20 cellular contexts compared by ENCODE assay signal in genomic region chr12:62642509-62642908, GRCh38.
"Had no signal": no experiment of that assay in that cellular context is flagged by ENCODE, and none has a peak within 500 bp of the region (broad histone marks: within the 10 kb centered on the region; RNA-seq: fewer than 3 reads in every experiment).

No MANE protein-coding gene starts in this region.

- H3K4me1 ChIP-seq: ascending aorta, gastrocnemius medialis, pancreas, right lobe of liver had no signal

- H3K9me3 Mint-ChIP-seq: activated B cell treated with CpG ODN at 0.5 μM for 24 hours; activated CD8-positive, alpha-beta T cell treated with anti-CD3 and anti-CD28 coated beads for 36 hours; activated naive CD4-positive, alpha-beta T cell treated with anti-CD3 and anti-CD28 coated beads, Interleukin-2, amount 10 ng/mL, durations not matched to agents 7 days and 5 days; activated T-cell treated with anti-CD3 and anti-CD28 coated beads, Interleukin-2, amount 50 U/mL, for 24 hours; central memory CD8-positive, alpha-beta T cell; stimulated activated effector memory CD8-positive, alpha-beta T cell treated with anti-CD3 and anti-CD28 coated beads, Interleukin-12 subunit alpha, Interleukin-12 subunit beta, amount 100 ng/mL, for 72 hours; T-helper 2 cell treated with Interferon-gamma antibody and Interleukin-4, amounts not matched to agents 5 μg/mL and 100 μg/mL, for 36 hours had no signal

- H3K27ac ChIP-seq: ascending aorta, gastrocnemius medialis, heart left ventricle, pancreas, right lobe of liver had no signal

- H3K27ac Mint-ChIP-seq: activated B cell treated with CpG ODN at 0.5 μM for 24 hours; activated naive CD4-positive, alpha-beta T cell treated with anti-CD3 and anti-CD28 coated beads, Interleukin-2, amount 10 ng/mL, durations not matched to agents 7 days and 5 days; activated T-cell treated with anti-CD3 and anti-CD28 coated beads, Interleukin-2, amount 50 U/mL, for 24 hours; T-helper 2 cell treated with Interferon-gamma antibody and Interleukin-4, amounts not matched to agents 5 μg/mL and 100 μg/mL, for 36 hours had no signal

- FAIRE-seq: pancreas had no signal

- DNase-seq: activated B cell treated with CpG ODN at 0.5 μM for 24 hours; activated CD4-positive, alpha-beta T cell treated with anti-CD3 and anti-CD28 coated beads for 48 hours; activated CD8-positive, alpha-beta T cell treated with anti-CD3 and anti-CD28 coated beads for 36 hours; activated effector memory CD4-positive, alpha-beta T cell treated with Interleukin-2 at 50 U/mL for 16 hours; activated naive CD4-positive, alpha-beta T cell treated with anti-CD3 and anti-CD28 coated beads, Interleukin-2, amount 10 ng/mL, durations not matched to agents 7 days and 5 days; activated T-cell treated with anti-CD3 and anti-CD28 coated beads, Interleukin-2, amount 50 U/mL, for 24 hours; effector CD4-positive, alpha-beta T cell; gastrocnemius medialis; heart left ventricle; left ventricle myocardium superior; mucosa of descending colon; naive B cell; pancreas; right lobe of liver; stimulated activated CD4-positive, alpha-beta T cell treated with anti-CD3 and anti-CD28 coated beads, Interleukin-4, amount 100 ng/mL, for 24 hours; thyroid gland had no signal

- H3K9me3 ChIP-seq: ascending aorta, gastrocnemius medialis, mucosa of descending colon, pancreas, right lobe of liver, thyroid gland had no signal

- H3K4me3 Mint-ChIP-seq: activated B cell treated with CpG ODN at 0.5 μM for 24 hours; activated CD8-positive, alpha-beta T cell treated with anti-CD3 and anti-CD28 coated beads for 36 hours; activated naive CD4-positive, alpha-beta T cell treated with anti-CD3 and anti-CD28 coated beads, Interleukin-2, amount 10 ng/mL, durations not matched to agents 7 days and 5 days; activated T-cell treated with anti-CD3 and anti-CD28 coated beads, Interleukin-2, amount 50 U/mL, for 24 hours; central memory CD8-positive, alpha-beta T cell; naive B cell; T-helper 2 cell treated with Interferon-gamma antibody and Interleukin-4, amounts not matched to agents 5 μg/mL and 100 μg/mL, for 36 hours had no signal

- H3K36me3 ChIP-seq: ascending aorta, gastrocnemius medialis, pancreas, right lobe of liver, thyroid gland had no signal

- H3K4me1 Mint-ChIP-seq: naive B cell had no signal

- H3K27me3 ChIP-seq: ascending aorta, gastrocnemius medialis, heart left ventricle, pancreas, right lobe of liver, thyroid gland had no signal

- H3K4me3 ChIP-seq: ascending aorta, gastrocnemius medialis, heart left ventricle, mucosa of descending colon, pancreas, right lobe of liver, thyroid gland had no signal

- H3K27me3 Mint-ChIP-seq: activated CD8-positive, alpha-beta T cell treated with anti-CD3 and anti-CD28 coated beads for 36 hours; activated naive CD4-positive, alpha-beta T cell treated with anti-CD3 and anti-CD28 coated beads, Interleukin-2, amount 10 ng/mL, durations not matched to agents 7 days and 5 days; central memory CD8-positive, alpha-beta T cell; naive B cell had no signal

- H3K36me3 Mint-ChIP-seq: activated naive CD4-positive, alpha-beta T cell treated with anti-CD3 and anti-CD28 coated beads, Interleukin-2, amount 10 ng/mL, durations not matched to agents 7 days and 5 days; naive B cell; stimulated activated effector memory CD8-positive, alpha-beta T cell treated with anti-CD3 and anti-CD28 coated beads, Interleukin-12 subunit alpha, Interleukin-12 subunit beta, amount 100 ng/mL, for 72 hours had no signal

- ATAC-seq: activated CD8-positive, alpha-beta T cell treated with anti-CD3 and anti-CD28 coated beads for 36 hours; gastrocnemius medialis; heart left ventricle; left ventricle myocardium superior; mucosa of descending colon; pancreas; right lobe of liver; stimulated activated effector memory CD8-positive, alpha-beta T cell treated with anti-CD3 and anti-CD28 coated beads, Interleukin-12 subunit alpha, Interleukin-12 subunit beta, amount 100 ng/mL, for 72 hours had no signal
